Comparison of ENCODE assay signal across 36 cellular contexts in the genomic region with DNA sequence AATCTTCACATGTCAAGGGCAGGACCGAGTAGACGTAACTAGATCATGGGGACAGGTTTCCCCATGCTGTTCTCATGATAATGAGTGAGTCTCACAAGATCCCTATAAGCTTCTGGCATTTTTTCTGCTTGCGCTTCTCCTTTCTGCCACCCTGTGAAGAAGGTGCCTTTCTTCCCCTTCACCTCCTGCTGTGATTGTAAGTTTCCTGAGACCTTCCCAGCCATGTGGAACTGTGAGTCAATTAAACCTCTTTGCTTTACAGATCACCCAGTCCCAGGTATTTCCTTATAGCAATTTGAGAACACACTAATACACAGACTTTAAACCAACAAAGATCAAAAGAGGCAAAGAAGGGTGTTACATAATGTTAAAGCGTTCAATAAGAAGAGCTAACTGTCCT.
"Had no signal": no experiment of that assay in that cellular context is flagged by ENCODE, and none has a peak within 500 bp of the region (broad histone marks: within the 10 kb centered on the region; RNA-seq: fewer than 3 reads in every experiment).

No MANE protein-coding gene starts in this region.

- ATAC-seq: activated CD8-positive, alpha-beta T cell treated with anti-CD3 and anti-CD28 coated beads for 36 hours; activated naive CD4-positive, alpha-beta T cell treated with anti-CD3 and anti-CD28 coated beads, Interleukin-2, amount 50 U/mL, for 72 hours; activated T-cell treated with anti-CD3 and anti-CD28 coated beads, Interleukin-2, amount 50 U/mL, for 4 hours; activated T-cell treated with anti-CD3 and anti-CD28 coated beads, Interleukin-2, amount 50 U/mL, for 72 hours; activated T-helper 17 cell treated with anti-CD3 and anti-CD28 coated beads, Interleukin-2, amount 50 U/mL, for 72 hours had no signal

- DNase-seq: activated B cell treated with CpG ODN at 0.5 μM for 24 hours; activated CD4-positive, alpha-beta memory T cell treated with anti-CD3 and anti-CD28 coated beads for 36 hours; activated CD4-positive, alpha-beta T cell treated with anti-CD3 and anti-CD28 coated beads for 4 hours; activated CD4-positive, alpha-beta T cell treated with anti-CD3 and anti-CD28 coated beads, Interleukin-2, amount 10 ng/mL, durations not matched to agents 24 days and 14 days; activated CD4-positive, alpha-beta T cell treated with anti-CD3 and anti-CD28 coated beads, Interleukin-2, amount 50 U/mL, for 1 hour; activated CD4-positive, alpha-beta T cell treated with anti-CD3 and anti-CD28 coated beads, Interleukin-2, amount 50 U/mL, for 4 hours; activated CD4-positive, CD25-positive, alpha-beta regulatory T cell treated with anti-CD3 and anti-CD28 coated beads, Interleukin-2, amount 50 U/mL, for 72 hours; activated CD8-positive, alpha-beta memory T cell treated with anti-CD3 and anti-CD28 coated beads, Interleukin-2, amount 50 U/mL, for 4 hours; activated CD8-positive, alpha-beta T cell treated with anti-CD3 and anti-CD28 coated beads for 36 hours; activated effector memory CD4-positive, alpha-beta T cell treated with anti-CD3 and anti-CD28 coated beads, Interleukin-2, amount 50 U/mL, for 16 hours; activated gamma-delta T cell treated with Interleukin-2 at 50 U/mL for 16 hours; activated naive CD4-positive, alpha-beta T cell; activated naive CD4-positive, alpha-beta T cell treated with anti-CD3 and anti-CD28 coated beads for 36 hours; activated naive CD4-positive, alpha-beta T cell treated with anti-CD3 and anti-CD28 coated beads, Interleukin-2, amount 50 U/mL, for 16 hours; activated naive CD8-positive, alpha-beta T cell treated with anti-CD3 and anti-CD28 coated beads for 36 hours; activated T-cell treated with anti-CD3 and anti-CD28 coated beads for 4 hours; activated T-cell treated with anti-CD3 and anti-CD28 coated beads, Interleukin-2, amount 50 U/mL, for 1 hour; activated T-cell treated with anti-CD3 and anti-CD28 coated beads, Interleukin-2, amount 50 U/mL, for 4 hours; activated T-cell treated with anti-CD3 and anti-CD28 coated beads, Interleukin-2, amount 50 U/mL, for 72 hours; amygdala; anterior cingulate cortex; caudate nucleus; cerebellar nuclear complex; T-helper 1 cell; T-helper 2 cell; T-helper 9 cell had no signal

- H3K27me3 ChIP-seq: ascending aorta, cardiac muscle cell had no signal

- H3K36me3 ChIP-seq: ascending aorta, cardiac muscle cell had no signal

- H3K4me3 Mint-ChIP-seq: activated B cell treated with CpG ODN at 0.5 μM for 24 hours; activated CD4-positive, alpha-beta memory T cell treated with anti-CD3 and anti-CD28 coated beads for 36 hours; activated CD4-positive, alpha-beta T cell treated with anti-CD3 and anti-CD28 coated beads, Interleukin-2, amount 10 ng/mL, durations not matched to agents 24 days and 14 days; activated CD8-positive, alpha-beta T cell treated with anti-CD3 and anti-CD28 coated beads for 36 hours; activated naive CD4-positive, alpha-beta T cell treated with anti-CD3 and anti-CD28 coated beads for 36 hours; activated naive CD8-positive, alpha-beta T cell treated with anti-CD3 and anti-CD28 coated beads for 36 hours; activated T-cell treated with anti-CD3 and anti-CD28 coated beads, Interleukin-2, amount 50 U/mL, for 4 hours; activated T-cell treated with anti-CD3 and anti-CD28 coated beads, Interleukin-2, amount 50 U/mL, for 72 hours; activated T-helper 1 cell treated with anti-CD3 and anti-CD28 coated beads, Interleukin-12 subunit alpha, Interleukin-12 subunit beta, Interleukin-2, Interleukin-4 antibody, amounts not matched to agents 30 ng/mL and 10 ng/mL and 1 ng/mL, durations not matched to agents 14 hours and 24 hours and 36 hours; activated T-helper 17 cell treated with anti-CD3 and anti-CD28 coated beads, Interleukin-2, amount 50 U/mL, for 72 hours; brain; central memory CD8-positive, alpha-beta T cell; T-helper 1 cell treated with Interleukin-12 subunit alpha and Interleukin-12 subunit beta and Interleukin-4 antibody, amounts not matched to agents 30 μg/mL and 1 μg/mL, for 36 hours; T-helper 2 cell treated with Interferon-gamma antibody and Interleukin-4, amounts not matched to agents 5 μg/mL and 100 μg/mL, for 36 hours had no signal

- H3K4me1 Mint-ChIP-seq: activated B cell treated with CpG ODN at 0.5 μM for 24 hours; activated CD4-positive, alpha-beta T cell treated with anti-CD3 and anti-CD28 coated beads, Interleukin-2, amount 10 ng/mL, durations not matched to agents 24 days and 14 days; activated naive CD8-positive, alpha-beta T cell treated with anti-CD3 and anti-CD28 coated beads for 36 hours; activated T-helper 17 cell treated with anti-CD3 and anti-CD28 coated beads, Interleukin-2, amount 50 U/mL, for 72 hours; brain; central memory CD8-positive, alpha-beta T cell had no signal

- H3K4me3 ChIP-seq: ascending aorta, cardiac muscle cell had no signal

- H3K36me3 Mint-ChIP-seq: activated CD4-positive, alpha-beta memory T cell treated with anti-CD3 and anti-CD28 coated beads for 36 hours had no signal

- H3K27me3 Mint-ChIP-seq: activated B cell treated with CpG ODN at 0.5 μM for 24 hours; activated CD4-positive, alpha-beta memory T cell treated with anti-CD3 and anti-CD28 coated beads for 36 hours; activated CD4-positive, alpha-beta T cell treated with anti-CD3 and anti-CD28 coated beads, Interleukin-2, amount 10 ng/mL, durations not matched to agents 24 days and 14 days; activated CD8-positive, alpha-beta T cell treated with anti-CD3 and anti-CD28 coated beads for 36 hours; activated naive CD8-positive, alpha-beta T cell treated with anti-CD3 and anti-CD28 coated beads for 36 hours; activated T-helper 17 cell treated with anti-CD3 and anti-CD28 coated beads, Interleukin-2, amount 50 U/mL, for 72 hours; central memory CD8-positive, alpha-beta T cell had no signal

- H3K27ac ChIP-seq: ascending aorta, cardiac muscle cell, VCaP had no signal

- H3K27ac Mint-ChIP-seq: activated B cell treated with CpG ODN at 0.5 μM for 24 hours; activated CD4-positive, alpha-beta memory T cell treated with anti-CD3 and anti-CD28 coated beads for 36 hours; activated CD4-positive, alpha-beta T cell treated with anti-CD3 and anti-CD28 coated beads, Interleukin-2, amount 10 ng/mL, durations not matched to agents 24 days and 14 days; activated CD8-positive, alpha-beta T cell treated with anti-CD3 and anti-CD28 coated beads for 36 hours; activated naive CD4-positive, alpha-beta T cell treated with anti-CD3 and anti-CD28 coated beads for 36 hours; activated naive CD4-positive, alpha-beta T cell treated with anti-CD3 and anti-CD28 coated beads, Interleukin-2, amount 50 U/mL, for 72 hours; activated naive CD8-positive, alpha-beta T cell treated with anti-CD3 and anti-CD28 coated beads for 36 hours; activated T-cell treated with anti-CD3 and anti-CD28 coated beads, Interleukin-2, amount 50 U/mL, for 72 hours; activated T-helper 1 cell treated with anti-CD3 and anti-CD28 coated beads, Interleukin-12 subunit alpha, Interleukin-12 subunit beta, Interleukin-2, Interleukin-4 antibody, amounts not matched to agents 30 ng/mL and 10 ng/mL and 1 ng/mL, durations not matched to agents 14 hours and 24 hours and 36 hours; activated T-helper 17 cell treated with anti-CD3 and anti-CD28 coated beads, Interleukin-2, amount 50 U/mL, for 72 hours; brain; T-helper 1 cell treated with Interleukin-12 subunit alpha and Interleukin-12 subunit beta and Interleukin-4 antibody, amounts not matched to agents 30 μg/mL and 1 μg/mL, for 36 hours; T-helper 2 cell treated with Interferon-gamma antibody and Interleukin-4, amounts not matched to agents 5 μg/mL and 100 μg/mL, for 36 hours had no signal
